1 cellular context compared by ENCODE assay signal in genomic region chr7:151139071-151139521, GRCh38.
TF ChIP-seq lines count a peak whose summit lies in the region.

No MANE protein-coding gene starts in this region.

TF ChIP-seq in H1, 55 proteins besides CTCF, POLR2A, EP300 and RAD21:
- TF ChIP-seq, protein P1, sequence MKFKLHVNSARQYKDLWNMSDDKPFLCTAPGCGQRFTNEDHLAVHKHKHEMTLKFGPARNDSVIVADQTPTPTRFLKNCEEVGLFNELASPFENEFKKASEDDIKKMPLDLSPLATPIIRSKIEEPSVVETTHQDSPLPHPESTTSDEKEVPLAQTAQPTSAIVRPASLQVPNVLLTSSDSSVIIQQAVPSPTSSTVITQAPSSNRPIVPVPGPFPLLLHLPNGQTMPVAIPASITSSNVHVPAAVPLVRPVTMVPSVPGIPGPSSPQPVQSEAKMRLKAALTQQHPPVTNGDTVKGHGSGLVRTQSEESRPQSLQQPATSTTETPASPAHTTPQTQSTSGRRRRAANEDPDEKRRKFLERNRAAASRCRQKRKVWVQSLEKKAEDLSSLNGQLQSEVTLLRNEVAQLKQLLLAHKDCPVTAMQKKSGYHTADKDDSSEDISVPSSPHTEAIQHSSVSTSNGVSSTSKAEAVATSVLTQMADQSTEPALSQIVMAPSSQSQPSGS (IDR thresholded peaks at IDR 0.05; ENCODE audit: low read length), result no peak
- TF ChIP-seq GTF2F1 (IDR thresholded peaks at IDR 0.05; ENCODE audit: borderline replicate concordance, low read depth, low read length) (no peak), SIN3A (conservative IDR thresholded peaks at IDR 0.05 in 1 of 2, IDR thresholded peaks at IDR 0.05 in 1 of 2; ENCODE audit: low read depth in 1 of 2, low read length in 2 of 2) (0 out of 4 replicates have a peak, but pooled peaks of 1 of the 2 experiments have one; percentile 28), NRF1 (IDR thresholded peaks at IDR 0.05; ENCODE audit: low read depth, low read length) (no peak)
TF ChIP-seq in H1: peak in this region for 1.
